In the genomic region with DNA sequence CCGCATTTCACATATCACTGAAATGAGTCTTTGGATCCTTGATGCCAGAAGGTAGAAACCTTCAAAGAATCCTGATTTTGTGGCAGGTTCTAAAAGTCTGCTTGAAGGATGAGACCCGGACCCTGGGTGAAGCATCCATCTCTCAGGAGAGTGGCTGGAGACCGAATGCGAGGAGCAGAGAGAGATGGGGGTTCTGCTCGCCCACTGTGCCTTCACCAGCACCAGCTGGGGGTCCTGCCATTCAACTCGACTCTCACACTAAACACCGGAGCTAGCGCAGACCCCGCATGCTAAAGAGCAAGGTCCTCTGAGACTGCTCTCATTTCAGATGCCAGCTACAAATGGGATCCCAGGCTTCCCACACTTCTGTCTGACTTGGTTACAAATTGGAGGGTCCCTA, we compare ENCODE assay signal across 19 cellular contexts.
DNase-seq lines count a peak whose midpoint lies in the region; ATAC-seq, FAIRE-seq and TF ChIP-seq lines count a peak whose summit lies in the region.
"Had no signal": no experiment of that assay in that cellular context is flagged by ENCODE, and none has a peak within 500 bp of the region (broad histone marks: within the 10 kb centered on the region; RNA-seq: fewer than 3 reads in every experiment).

No MANE protein-coding gene starts in this region.

- no peak overlapping the region for H3K4me3 ChIP-seq in uterus
- H3K4me3 ChIP-seq: GM12878, GM23248 had no signal

- intact Hi-C loops in natural killer cell (cut with micrococcal nuclease) = no loop called here
- intact Hi-C loops in uterus (cut with DNase I; ENCODE audit: low total_unique reads) = no loop called here

- no peaks in the 10 kb centered on the region for H3K36me3 Mint-ChIP-seq in activated CD8-positive, alpha-beta memory T cell treated with anti-CD3 and anti-CD28 coated beads, Interleukin-2, amount 10 ng/mL, durations not matched to agents 7 days and 5 days
- H3K36me3 Mint-ChIP-seq in natural killer cell treated with Interleukin-12 subunit alpha and Interleukin-12 subunit beta and Interleukin-15 and Interleukin-18, amount 100 ng/mL, for 72 hours = no peaks in the 10 kb centered on the region
- H3K36me3 Mint-ChIP-seq in natural killer cell = no peaks in the 10 kb centered on the region
- H3K36me3 Mint-ChIP-seq in progenitor cell of endocrine pancreas (ENCODE audit: insufficient read depth) = no peaks in the 10 kb centered on the region

- peak; percentile 26 for DNase-seq in activated CD8-positive, alpha-beta memory T cell treated with anti-CD3 and anti-CD28 coated beads for 24 hours
- DNase-seq in activated CD8-positive, alpha-beta memory T cell treated with anti-CD3 and anti-CD28 coated beads, Interleukin-2, amount 10 ng/mL, durations not matched to agents 7 days and 5 days = no peak
- DNase-seq in natural killer cell treated with Interleukin-12 subunit alpha and Interleukin-12 subunit beta and Interleukin-15 and Interleukin-18, amount 100 ng/mL, for 72 hours (ENCODE audit: low spot score) = peak; percentile 42
- DNase-seq in natural killer cell = no peak
- DNase-seq in progenitor cell of endocrine pancreas (ENCODE audit: low spot score, unreplicated experiment) = no peak
- no peak for DNase-seq in 8988T
- no peak for DNase-seq in D721Med (ENCODE audit: insufficient read length, low spot score)
- DNase-seq in uterus = no peak
- DNase-seq: AML-193; C1 segment of cervical spinal cord; Calu3; CD4-positive, alpha-beta T cell; GM23248 had no signal

- no peaks in the 10 kb centered on the region for H3K9me3 ChIP-seq in uterus

- ATAC-seq in activated CD8-positive, alpha-beta memory T cell treated with anti-CD3 and anti-CD28 coated beads, Interleukin-2, amount 10 ng/mL, durations not matched to agents 7 days and 5 days = no peak
- ATAC-seq in natural killer cell treated with Interleukin-12 subunit alpha and Interleukin-12 subunit beta and Interleukin-15 and Interleukin-18, amount 100 ng/mL, for 72 hours = no peak
- ATAC-seq in natural killer cell = no peak
- ATAC-seq: GM12878, HCT116 had no signal

- no peak overlapping the region for H3K27ac ChIP-seq in uterus
- H3K27ac ChIP-seq: 22Rv1, GM23248 had no signal

- H3K27me3 Mint-ChIP-seq in activated CD8-positive, alpha-beta memory T cell treated with anti-CD3 and anti-CD28 coated beads, Interleukin-2, amount 10 ng/mL, durations not matched to agents 7 days and 5 days = no peaks in the 10 kb centered on the region
- H3K27me3 Mint-ChIP-seq in natural killer cell treated with Interleukin-12 subunit alpha and Interleukin-12 subunit beta and Interleukin-15 and Interleukin-18, amount 100 ng/mL, for 72 hours = no peaks in the 10 kb centered on the region
- no peaks in the 10 kb centered on the region for H3K27me3 Mint-ChIP-seq in natural killer cell (ENCODE audit: low read depth in 2 of 2)
- H3K27me3 Mint-ChIP-seq in progenitor cell of endocrine pancreas = peaks cover 4% of the 10 kb centered on the region

- FAIRE-seq in D721Med (lab: Jason Lieb, UNC) = no peak
- FAIRE-seq: GM12878, GM18507, H54, HTR-8/SVneo had no signal

- no peak overlapping the region for H3K4me3 Mint-ChIP-seq in activated CD8-positive, alpha-beta memory T cell treated with anti-CD3 and anti-CD28 coated beads, Interleukin-2, amount 10 ng/mL, durations not matched to agents 7 days and 5 days
- H3K4me3 Mint-ChIP-seq in natural killer cell treated with Interleukin-12 subunit alpha and Interleukin-12 subunit beta and Interleukin-15 and Interleukin-18, amount 100 ng/mL, for 72 hours = no peak overlapping the region
- no peak overlapping the region for H3K4me3 Mint-ChIP-seq in natural killer cell
- H3K4me3 Mint-ChIP-seq in progenitor cell of endocrine pancreas (ENCODE audit: low read depth) = no peak overlapping the region
- H3K4me3 Mint-ChIP-seq: CD4-positive, alpha-beta T cell had no signal

- H3K4me1 Mint-ChIP-seq in activated CD8-positive, alpha-beta memory T cell treated with anti-CD3 and anti-CD28 coated beads, Interleukin-2, amount 10 ng/mL, durations not matched to agents 7 days and 5 days = no peaks in the 10 kb centered on the region
- H3K4me1 Mint-ChIP-seq in natural killer cell treated with Interleukin-12 subunit alpha and Interleukin-12 subunit beta and Interleukin-15 and Interleukin-18, amount 100 ng/mL, for 72 hours (ENCODE audit: low read depth in 2 of 2) = no peaks in the 10 kb centered on the region
- no peaks in the 10 kb centered on the region for H3K4me1 Mint-ChIP-seq in natural killer cell
- no peaks in the 10 kb centered on the region for H3K4me1 Mint-ChIP-seq in progenitor cell of endocrine pancreas (ENCODE audit: low read depth)

- no peak for TF ChIP-seq POLR2A in uterus (IDR thresholded peaks at IDR 0.05)

- H3K27ac Mint-ChIP-seq in activated CD8-positive, alpha-beta memory T cell treated with anti-CD3 and anti-CD28 coated beads, Interleukin-2, amount 10 ng/mL, durations not matched to agents 7 days and 5 days = no peak overlapping the region
- no peak overlapping the region for H3K27ac Mint-ChIP-seq in natural killer cell treated with Interleukin-12 subunit alpha and Interleukin-12 subunit beta and Interleukin-15 and Interleukin-18, amount 100 ng/mL, for 72 hours
- H3K27ac Mint-ChIP-seq in natural killer cell = no peak overlapping the region
- H3K27ac Mint-ChIP-seq in progenitor cell of endocrine pancreas = peak overlapping the region; percentile 71
- H3K27ac Mint-ChIP-seq: CD4-positive, alpha-beta T cell had no signal

- peaks cover 7% of the 10 kb centered on the region for H3K9me3 Mint-ChIP-seq in activated CD8-positive, alpha-beta memory T cell treated with anti-CD3 and anti-CD28 coated beads, Interleukin-2, amount 10 ng/mL, durations not matched to agents 7 days and 5 days (ENCODE audit: low read depth)
- H3K9me3 Mint-ChIP-seq in natural killer cell treated with Interleukin-12 subunit alpha and Interleukin-12 subunit beta and Interleukin-15 and Interleukin-18, amount 100 ng/mL, for 72 hours = no peaks in the 10 kb centered on the region
- H3K9me3 Mint-ChIP-seq in natural killer cell (no peaks in the 10 kb centered on the region), progenitor cell of endocrine pancreas (ENCODE audit: low read depth) (no peaks in the 10 kb centered on the region)
- H3K9me3 Mint-ChIP-seq: CD4-positive, alpha-beta T cell had no signal

- no peaks in the 10 kb centered on the region for H3K36me3 ChIP-seq in uterus

- CTCF ChIA-PET in activated CD8-positive, alpha-beta memory T cell treated with anti-CD3 and anti-CD28 coated beads, Interleukin-2, amount 10 ng/mL, durations not matched to agents 7 days and 5 days (lab: Charles Lee) = no interaction called here

- no peak for TF ChIP-seq CTCF in natural killer cell (IDR thresholded peaks at IDR 0.05)
- TF ChIP-seq CTCF in progenitor cell of endocrine pancreas (IDR thresholded peaks at IDR 0.05; ENCODE audit: unreplicated experiment) = no peak
- no peak for TF ChIP-seq CTCF in D721Med (IDR thresholded peaks at IDR 0.05; ENCODE audit: insufficient read depth, missing control alignments)
- no peak for TF ChIP-seq CTCF in uterus (IDR thresholded peaks at IDR 0.05)

- no peaks in the 10 kb centered on the region for H3K4me1 ChIP-seq in uterus

- no peaks in the 10 kb centered on the region for H3K27me3 ChIP-seq in uterus

Comparison
In these comparisons a context has a peak if more than half of its experiments do, and no peak if none do; other contexts are left out.
1. DNase-seq: peak in activated CD8-positive, alpha-beta memory T cell treated with anti-CD3 and anti-CD28 coated beads for 24 hours (single experiment) and natural killer cell treated with Interleukin-12 subunit alpha and Interleukin-12 subunit beta and Interleukin-15 and Interleukin-18, amount 100 ng/mL, for 72 hours (single experiment); none in activated CD8-positive, alpha-beta memory T cell treated with anti-CD3 and anti-CD28 coated beads, Interleukin-2, amount 10 ng/mL, durations not matched to agents 7 days and 5 days (single experiment), natural killer cell (single experiment), progenitor cell of endocrine pancreas (single experiment), 8988T (single experiment), D721Med (single experiment) and uterus (0 of 2).